1 cellular context compared by ENCODE assay signal in genomic region chr12:124126950-124127349, GRCh38.
TF ChIP-seq lines count a peak whose summit lies in the region.

No MANE protein-coding gene starts in this region.

TF ChIP-seq in GM12878, 131 proteins besides CTCF, POLR2A, EP300 and RAD21 (continued from another document and continues in another):
- no peak for TF ChIP-seq ZNF592 (IDR thresholded peaks at IDR 0.05)
- TF ChIP-seq E2F8 (IDR thresholded peaks at IDR 0.05; ENCODE audit: low read depth, partially characterized antibody): no peak
- TF ChIP-seq DPF2 (IDR thresholded peaks at IDR 0.05): peak; percentile 57; the same call in 1 of the 2 replicates
- TF ChIP-seq SMC3 (IDR thresholded peaks at IDR 0.05; ENCODE audit: borderline replicate concordance, low read length): no peak
- TF ChIP-seq CEBPB (IDR thresholded peaks at IDR 0.05; ENCODE audit: borderline replicate concordance in 1 of 2, low read depth in 2 of 2, low read length in 2 of 2): no peak
- TF ChIP-seq CBFB (IDR thresholded peaks at IDR 0.05; ENCODE audit: low read depth): 0 out of 2 replicates have a peak, but pooled peaks have one; percentile 12
- peak; percentile 77 for TF ChIP-seq MXI1 (IDR thresholded peaks at IDR 0.05; ENCODE audit: low read depth, low read length)
- TF ChIP-seq ETV6 (conservative IDR thresholded peaks at IDR 0.05 in 1 of 2, IDR thresholded peaks at IDR 0.05 in 1 of 2; ENCODE audit: borderline replicate concordance in 1 of 2, low read depth in 1 of 2): 0 out of 4 replicates have a peak, but pooled peaks of 1 of the 2 experiments have one; percentile 47
- no peak for TF ChIP-seq IRF3 (IDR thresholded peaks at IDR 0.05)
- no peak for TF ChIP-seq E4F1 (IDR thresholded peaks at IDR 0.05; ENCODE audit: borderline replicate concordance, partially characterized antibody)
- peak; percentile 52 for TF ChIP-seq FOXK2 (IDR thresholded peaks at IDR 0.05)
- TF ChIP-seq KAT2A (conservative IDR thresholded peaks at IDR 0.05; ENCODE audit: control insufficient read depth, low read depth, low read length): no peak
- no peak for TF ChIP-seq NR2C1 (IDR thresholded peaks at IDR 0.05)
- no peak for TF ChIP-seq ZNF384 (IDR thresholded peaks at IDR 0.05; ENCODE audit: borderline replicate concordance, low read depth, low read length)
- peak; percentile 31 for TF ChIP-seq KLF5 (IDR thresholded peaks at IDR 0.05; ENCODE audit: partially characterized antibody)
- TF ChIP-seq ATF3 (IDR thresholded peaks at IDR 0.05; ENCODE audit: borderline replicate concordance, extremely low read depth, low read depth, low read length): no peak
- no peak for TF ChIP-seq HDAC6 (IDR thresholded peaks at IDR 0.05; ENCODE audit: unreplicated experiment)
- TF ChIP-seq BRCA1 (IDR thresholded peaks at IDR 0.05; ENCODE audit: low read depth, low read length): no peak
- TF ChIP-seq NBN (IDR thresholded peaks at IDR 0.05): peak; percentile 37; the same call in 1 of the 2 replicates
- no peak for TF ChIP-seq GATAD2B (conservative IDR thresholded peaks at IDR 0.05; ENCODE audit: low read depth)
- peak; percentile 52; the same call in 1 of the 2 replicates for TF ChIP-seq CREM (IDR thresholded peaks at IDR 0.05; ENCODE audit: low read depth)
- TF ChIP-seq IKZF2 (IDR thresholded peaks at IDR 0.05): peak; percentile 39 to 60; a peak in 2 of 4 replicates
- TF ChIP-seq CHD1 (IDR thresholded peaks at IDR 0.05; ENCODE audit: low read depth, low read length): no peak
- no peak for TF ChIP-seq ZZZ3 (IDR thresholded peaks at IDR 0.05; ENCODE audit: control insufficient read depth, insufficient read length, low read depth)
- TF ChIP-seq MYB (IDR thresholded peaks at IDR 0.05; ENCODE audit: borderline replicate concordance, low read depth, low read length): no peak
- no peak for TF ChIP-seq CBX5 (IDR thresholded peaks at IDR 0.05; ENCODE audit: low read depth)
- TF ChIP-seq ZNF687 (IDR thresholded peaks at IDR 0.05): peak; percentile 88
- TF ChIP-seq PAX5 (IDR thresholded peaks at IDR 0.05; ENCODE audit: borderline replicate concordance, low read depth, low read length): peak; percentile 66; the same call in 1 of the 2 replicates
- TF ChIP-seq HSF1 (IDR thresholded peaks at IDR 0.05; ENCODE audit: low read depth, low read length): no peak
- no peak for TF ChIP-seq PML (IDR thresholded peaks at IDR 0.05; ENCODE audit: low read length)
- TF ChIP-seq PAX8 (IDR thresholded peaks at IDR 0.05): no peak
- peak; percentile 86 for TF ChIP-seq RUNX3 (IDR thresholded peaks at IDR 0.05; ENCODE audit: low read length)
- no peak for TF ChIP-seq MLLT1 (IDR thresholded peaks at IDR 0.05)
- TF ChIP-seq SRF (IDR thresholded peaks at IDR 0.05; ENCODE audit: low read depth in 2 of 2, low read length in 2 of 2): 0 out of 4 replicates have a peak, but pooled peaks of 1 of the 2 experiments have one; percentile 38
- peak; percentile 57 for TF ChIP-seq SKIL (IDR thresholded peaks at IDR 0.05; ENCODE audit: low read depth, poor library complexity, severe bottlenecking)
- peak; percentile 15 for TF ChIP-seq USF1 (IDR thresholded peaks at IDR 0.05; ENCODE audit: borderline replicate concordance, extremely low read length, insufficient read depth, low read depth, low read length)
- no peak for TF ChIP-seq RBBP5 (conservative IDR thresholded peaks at IDR 0.05)
